In genomic region chr6:20876016-20876415, GRCh38 we compare ENCODE assay signal across 12 cellular contexts.
DNase-seq lines count a peak whose midpoint lies in the region; ATAC-seq, FAIRE-seq and TF ChIP-seq lines count a peak whose summit lies in the region.
"Had no signal": no experiment of that assay in that cellular context is flagged by ENCODE, and none has a peak within 500 bp of the region (broad histone marks: within the 10 kb centered on the region; RNA-seq: fewer than 3 reads in every experiment).

No MANE protein-coding gene starts in this region.

- DNase-seq in AG08395 (ENCODE audit: low spot score), result peak; percentile 42
- no peak for DNase-seq in HCT116 (ENCODE audit: low read depth, low spot score)
- peak; percentile 79 for DNase-seq in astrocyte (ENCODE audit: low read depth)
- DNase-seq in kidney tubule cell (ENCODE audit: low spot score), result peak; percentile 68
- no peak for DNase-seq in cerebellum (ENCODE audit: low spot score)
- DNase-seq in OCI-M1 (lab: John Stamatoyannopoulos, UW), result no peak
- DNase-seq: CD4-positive, alpha-beta memory T cell; left lung had no signal

- H3K4me3 ChIP-seq in HCT116 (replicated peaks in 1 of 2; ENCODE audit: low read depth in 1 of 2, low read length in 2 of 2), result no peak overlapping the region
- peak overlapping the region; percentile 9 for H3K4me3 ChIP-seq in astrocyte (ENCODE audit: insufficient read depth, low read depth, low read length)
- H3K4me3 ChIP-seq: left lung had no signal

- H2AFZ ChIP-seq in HCT116 (ENCODE audit: low read depth, low read length, poor library complexity, severe bottlenecking) (no peak overlapping the region), astrocyte (ENCODE audit: low read depth, low read length) (no peak overlapping the region)

- H3K9me3 Mint-ChIP-seq in astrocyte (ENCODE audit: unreplicated experiment), result no peaks in the 10 kb centered on the region

- H3K36me3 ChIP-seq in HCT116 (ENCODE audit: control insufficient read depth in 1 of 2, insufficient read depth in 2 of 2, low read length in 2 of 2) (no peaks in the 10 kb centered on the region), astrocyte (ENCODE audit: insufficient read depth, low read length) (no peaks in the 10 kb centered on the region)
- H3K36me3 ChIP-seq: left lung had no signal

- peaks cover 35% of the 10 kb centered on the region for H3K4me1 Mint-ChIP-seq in astrocyte (ENCODE audit: low read depth, unreplicated experiment)

- no TSS peak for BruUV-seq in HCT116 (replicated peaks; lab: Mats Ljungman, UMichigan)

- POLR2A ChIA-PET in HCT116 (lab: Charles Lee), result interaction anchor here (0.8 to 3.0 kb wide), 3 partner anchors 712 to 718 kb away, joined by 3 to 31 read pairs (median 4); partner anchors contain the start of gene SOX4

- H3K9ac ChIP-seq in HCT116 (ENCODE audit: low read length) (no peak overlapping the region), astrocyte (ENCODE audit: low read length) (peak overlapping the region; percentile 55)

- no peak for TF ChIP-seq POLR2A in HCT116 (IDR thresholded peaks at IDR 0.05; ENCODE audit: borderline replicate concordance, extremely low read depth, insufficient read depth, insufficient read length)

- intact Hi-C loops in HCT116 (cut with micrococcal nuclease), result loop anchor here (5.0 to 10.0 kb wide), 3 partner anchors 131 to 1061 kb away; no protein-coding TSS in a partner anchor

- H3K36me3 Mint-ChIP-seq in astrocyte (ENCODE audit: low read depth, unreplicated experiment), result no peaks in the 10 kb centered on the region

- ATAC-seq in HCT116 (no peak), GM19467 (IDR thresholded peaks at IDR 0.05; ENCODE audit: unreplicated experiment) (no peak), GM21360 (IDR thresholded peaks at IDR 0.05; ENCODE audit: unreplicated experiment) (no peak)
- ATAC-seq: activated CD4-positive, alpha-beta T cell treated with anti-CD3 and anti-CD28 coated beads for 36 hours; sciatic nerve had no signal

- CTCF ChIA-PET in HCT116 (lab: Charles Lee), result interaction anchor here (0.8 to 3.6 kb wide), 3 partner anchors 311 to 712 kb away, joined by 3 to 42 read pairs (median 13); no protein-coding TSS in a partner anchor

- H3K9me2 ChIP-seq in HCT116 (ENCODE audit: insufficient read depth), result no peaks in the 10 kb centered on the region

- TF ChIP-seq RAD21 in HCT116 (IDR thresholded peaks at IDR 0.05; ENCODE audit: low read depth), result no peak

- H3K79me2 ChIP-seq in HCT116 (ENCODE audit: insufficient read depth, low read length) (no peaks in the 10 kb centered on the region), astrocyte (ENCODE audit: insufficient read depth, low read length) (no peaks in the 10 kb centered on the region)

- no peak overlapping the region for H3K4me3 Mint-ChIP-seq in astrocyte (ENCODE audit: unreplicated experiment)
- H3K4me3 Mint-ChIP-seq: activated CD4-positive, alpha-beta T cell treated with anti-CD3 and anti-CD28 coated beads for 36 hours; CD4-positive, alpha-beta memory T cell had no signal

- H3K27me3 ChIP-seq in HCT116 (ENCODE audit: insufficient read depth, low read length) (no peaks in the 10 kb centered on the region), astrocyte (ENCODE audit: insufficient read depth, low read length) (no peaks in the 10 kb centered on the region)
- H3K27me3 ChIP-seq: left lung had no signal

- FAIRE-seq in astrocyte (lab: Jason Lieb, UNC), result peak; percentile 32

- no peaks in the 10 kb centered on the region for H3K9me3 ChIP-seq in HCT116 (ENCODE audit: control insufficient read depth in 1 of 2, insufficient read depth in 1 of 2, low read depth in 1 of 2, low read length in 2 of 2)
- no peaks in the 10 kb centered on the region for H3K9me3 ChIP-seq in astrocyte (ENCODE audit: insufficient read depth, low read depth, low read length)
- H3K9me3 ChIP-seq: left lung had no signal

- H4K20me1 ChIP-seq in HCT116 (ENCODE audit: insufficient read depth) (no peaks in the 10 kb centered on the region), astrocyte (ENCODE audit: insufficient read depth, low read length) (no peaks in the 10 kb centered on the region)

- RAD21 ChIA-PET in HCT116 (lab: Charles Lee; ENCODE audit: low non-redundant PET in 1 of 2, low total read pairs in 2 of 2, uncharacterized antibody in 2 of 2, unreplicated experiment in 2 of 2), result interaction anchor here (0.7 to 1.7 kb wide), 4 partner anchors 130 to 717 kb away, joined by 3 to 13 read pairs (median 4); partner anchors contain the start of gene SOX4 (in 1 of the 2)

- H3K27ac ChIP-seq in HCT116 (ENCODE audit: low read depth, low read length), result peak overlapping the region; percentile 95
- H3K27ac ChIP-seq in astrocyte (ENCODE audit: low read depth, low read length), result peak overlapping the region; percentile 87

- peak overlapping the region; percentile 67; the same call in 1 of the 2 replicates for H3K4me2 ChIP-seq in HCT116 (ENCODE audit: low read length)
- peak overlapping the region; percentile 74 for H3K4me2 ChIP-seq in astrocyte (ENCODE audit: low read length)

- H3K4me1 ChIP-seq in HCT116 (ENCODE audit: control insufficient read depth in 1 of 2, insufficient read depth in 2 of 2, low read length in 2 of 2) (peaks cover 49 to 65% of the 10 kb centered on the region in 2 experiments), astrocyte (ENCODE audit: insufficient read depth, low read length) (peaks cover 32% of the 10 kb centered on the region)

- TF ChIP-seq CTCF in HCT116 (IDR thresholded peaks at IDR 0.05 in 2 of 3, conservative IDR thresholded peaks at IDR 0.05 in 1 of 3; ENCODE audit: borderline replicate concordance in 1 of 3, insufficient read depth in 1 of 3, low read depth in 2 of 3, low read length in 2 of 3) (no peak), astrocyte (IDR thresholded peaks at IDR 0.05; ENCODE audit: insufficient read depth, low read depth, low read length) (no peak)

- H3K27me3 Mint-ChIP-seq in astrocyte (ENCODE audit: low read depth, unreplicated experiment), result no peaks in the 10 kb centered on the region
- H3K27me3 Mint-ChIP-seq: activated CD4-positive, alpha-beta T cell treated with anti-CD3 and anti-CD28 coated beads for 36 hours; CD4-positive, alpha-beta memory T cell had no signal

- H3K27ac Mint-ChIP-seq in astrocyte (ENCODE audit: unreplicated experiment), result peak overlapping the region; percentile 55
- H3K27ac Mint-ChIP-seq: activated CD4-positive, alpha-beta T cell treated with anti-CD3 and anti-CD28 coated beads for 36 hours; CD4-positive, alpha-beta memory T cell had no signal

TF ChIP-seq in HCT116, 20 proteins besides CTCF, POLR2A, EP300 and RAD21 (continues in another document):
- TF ChIP-seq ZFX (IDR thresholded peaks at IDR 0.05), result no peak
- no peak for TF ChIP-seq SIN3A (IDR thresholded peaks at IDR 0.05; ENCODE audit: low read depth)
- TF ChIP-seq EGR1 (IDR thresholded peaks at IDR 0.05; ENCODE audit: low read depth), result no peak
- no peak for TF ChIP-seq CEBPB (IDR thresholded peaks at IDR 0.05; ENCODE audit: low read depth)
- no peak for TF ChIP-seq TCF7L2 (IDR thresholded peaks at IDR 0.05; ENCODE audit: borderline replicate concordance, extremely low read depth, insufficient read depth, insufficient read length)
- TF ChIP-seq POLR2AphosphoS5 (IDR thresholded peaks at IDR 0.05; ENCODE audit: low read depth, low read length), result no peak
- TF ChIP-seq ZBTB33 (IDR thresholded peaks at IDR 0.05; ENCODE audit: extremely low read depth, insufficient replicate concordance, low read length), result no peak
- TF ChIP-seq EZH2 (IDR thresholded peaks at IDR 0.05), result no peak
- TF ChIP-seq JUND (IDR thresholded peaks at IDR 0.05), result no peak
- TF ChIP-seq CBX3 (IDR thresholded peaks at IDR 0.05; ENCODE audit: low read depth), result no peak
- TF ChIP-seq REST (IDR thresholded peaks at IDR 0.05; ENCODE audit: low read depth), result no peak
- no peak for TF ChIP-seq SRF (IDR thresholded peaks at IDR 0.05; ENCODE audit: low read depth)
- no peak for TF ChIP-seq FOSL1 (IDR thresholded peaks at IDR 0.05; ENCODE audit: low read depth)

Comparison
In these comparisons a context has a peak if more than half of its experiments do, and no peak if none do; other contexts are left out.
1. DNase-seq: peak in AG08395 (single experiment), astrocyte (single experiment) and kidney tubule cell (single experiment); none in HCT116 (single experiment), cerebellum (single experiment) and OCI-M1 (single experiment).